In the genomic region with DNA sequence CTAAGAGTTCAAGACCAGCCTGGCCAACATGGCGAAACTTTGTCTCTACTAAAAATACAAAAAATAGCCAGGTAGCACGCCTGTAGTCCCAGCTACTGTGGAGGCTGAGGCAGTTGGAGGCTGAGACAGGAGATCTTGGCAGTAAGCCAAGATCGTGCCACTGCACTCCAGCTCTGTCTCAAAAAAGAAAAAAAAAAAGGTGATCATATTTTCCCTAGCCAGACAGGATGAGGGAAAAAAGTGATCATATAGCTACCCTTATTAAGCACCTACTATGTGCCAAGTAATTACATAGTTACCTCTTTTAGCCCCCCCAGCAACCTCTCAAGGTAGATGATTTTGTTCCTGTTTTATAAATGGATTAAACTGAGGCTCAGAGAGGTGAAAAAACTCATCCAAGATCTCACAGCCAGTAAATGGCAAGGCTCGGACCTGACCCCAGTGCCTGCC, we compare ENCODE assay signal across 17 cellular contexts. TPM values are rescaled to one million over a fixed set of nuclear protein-coding genes. Genes with fewer than 3 reads are reported as not detected.
DNase-seq lines count a peak whose midpoint lies in the region; FAIRE-seq and TF ChIP-seq lines count a peak whose summit lies in the region.
"Had no signal": no experiment of that assay in that cellular context is flagged by ENCODE, and none has a peak within 500 bp of the region (broad histone marks: within the 10 kb centered on the region; RNA-seq: fewer than 3 reads in every experiment).

No MANE protein-coding gene starts in this region.

- H3K4me1 ChIP-seq in osteoblast (ENCODE audit: insufficient read depth, low read length), result peaks cover 26% of the 10 kb centered on the region
- H3K4me1 ChIP-seq: breast epithelium, parathyroid adenoma had no signal

- no peaks in the 10 kb centered on the region for H4K20me1 ChIP-seq in osteoblast (ENCODE audit: insufficient read depth, low read length)

- TF ChIP-seq CTCF in osteoblast (IDR thresholded peaks at IDR 0.05; ENCODE audit: extremely low read depth, low read depth, low read length), result no peak

- H3K79me2 ChIP-seq in osteoblast (ENCODE audit: insufficient read depth, low read length), result no peaks in the 10 kb centered on the region
- H3K79me2 ChIP-seq: parathyroid adenoma had no signal

- no peaks in the 10 kb centered on the region for H3K27me3 ChIP-seq in osteoblast (ENCODE audit: insufficient read depth, low read length)
- H3K27me3 ChIP-seq: breast epithelium had no signal

- no peaks in the 10 kb centered on the region for H3K9me3 ChIP-seq in osteoblast (ENCODE audit: low read depth, low read length)
- H3K9me3 ChIP-seq: breast epithelium, mucosa of descending colon had no signal

- FAIRE-seq in GM12892 (lab: Jason Lieb, UNC), result no peak

- no peak overlapping the region for H3K4me3 ChIP-seq in osteoblast (ENCODE audit: insufficient read depth, low read length)
- H3K4me3 ChIP-seq: breast epithelium, mucosa of descending colon had no signal

- peaks cover 55% of the 10 kb centered on the region for H3K36me3 ChIP-seq in osteoblast (ENCODE audit: insufficient read depth, low read length)
- H3K36me3 ChIP-seq: breast epithelium had no signal

- H3K4me2 ChIP-seq in osteoblast (ENCODE audit: insufficient read depth, low read length), result no peak overlapping the region

- DNase-seq in NCI-H446 (lab: John Stamatoyannopoulos, UW) (peak; percentile 2 to 22), NCI-H446 treated with DMSO at 0.1 percent for 48 hours (lab: John Stamatoyannopoulos, UW) (no peak), NCI-H1694 treated with DMSO at 0.1 percent for 48 hours (lab: John Stamatoyannopoulos, UW) (peak; percentile 2), cerebellar cortex (ENCODE audit: low spot score) (peak; percentile 27), osteoblast (ENCODE audit: insufficient read length, low spot score, missing footprints) (no peak), activated gamma-delta T cell (lab: John Stamatoyannopoulos, UW) (no peak), GM12892 (ENCODE audit: insufficient read length) (no peak)
- no peak for DNase-seq in stimulated activated CD4-positive, alpha-beta T cell treated with anti-CD3 and anti-CD28 coated beads, Interleukin-4, amount 100 ng/mL, for 24 hours
- DNase-seq: activated naive CD4-positive, alpha-beta T cell; foreskin melanocyte; GOT3; KG1; NCI-H187; SW 1271 had no signal

- peak overlapping the region; percentile 51 for H3K27ac ChIP-seq in osteoblast (ENCODE audit: low read depth, low read length)
- H3K27ac ChIP-seq: breast epithelium, parathyroid adenoma had no signal

- no peak overlapping the region for H2AFZ ChIP-seq in osteoblast (ENCODE audit: low read length)
- H2AFZ ChIP-seq: parathyroid adenoma had no signal

- no peak for TF ChIP-seq POLR2A in GM12892 (IDR thresholded peaks at IDR 0.05; ENCODE audit: low read depth, low read length)

RNA-seq across cellular contexts. Expression of gene RPL26L1, which starts 18.1 kb away (rescaled TPM):
- 40.4 and 43.8 TPM in 2 replicates for total RNA-seq in osteoblast
- 86.9 TPM for polyA plus RNA-seq in GM12892 (2012; ENCODE audit: missing spikeins)

RNA-seq across cellular contexts. Expression of gene ATP6V0E1, which starts 42.5 kb away (rescaled TPM):
- 177 and 181 TPM in 2 replicates for total RNA-seq in osteoblast
- polyA plus RNA-seq in GM12892 (2012; ENCODE audit: missing spikeins), result 277 TPM

Comparison
In these comparisons a context has a peak if more than half of its experiments do, and no peak if none do; other contexts are left out.
1. DNase-seq: peak in NCI-H446 (2 of 2), NCI-H1694 treated with DMSO at 0.1 percent for 48 hours (single experiment) and cerebellar cortex (single experiment); none in NCI-H446 treated with DMSO at 0.1 percent for 48 hours (single experiment), osteoblast (single experiment), activated gamma-delta T cell (single experiment), stimulated activated CD4-positive, alpha-beta T cell treated with anti-CD3 and anti-CD28 coated beads, Interleukin-4, amount 100 ng/mL, for 24 hours (single experiment) and GM12892 (single experiment).